In genomic region chrX:107298276-107298675, GRCh38 we compare ENCODE assay signal across 16 cellular contexts.
A peak's percentile ranks its signal among the peaks of the same experiment; 100 is the strongest.
DNase-seq lines count a peak whose midpoint lies in the region; TF ChIP-seq lines count a peak whose summit lies in the region.
"Had no signal": no experiment of that assay in that cellular context is flagged by ENCODE, and none has a peak within 500 bp of the region (broad histone marks: within the 10 kb centered on the region; RNA-seq: fewer than 3 reads in every experiment).

No MANE protein-coding gene starts in this region.

- H3K27ac ChIP-seq in PC-9 (no peak overlapping the region), endodermal cell (ENCODE audit: low read depth, low read length) (no peak overlapping the region), mesendoderm (ENCODE audit: low read depth, low read length) (no peak overlapping the region), brain microvascular endothelial cell (no peak overlapping the region), esophagus squamous epithelium (no peak overlapping the region)
- H3K27ac ChIP-seq: BLaER1, GM23248 had no signal

- TF ChIP-seq CTCF in PC-9 (conservative IDR thresholded peaks at IDR 0.05) (no peak), endodermal cell (conservative IDR thresholded peaks at IDR 0.05) (no peak), brain microvascular endothelial cell (IDR thresholded peaks at IDR 0.05; ENCODE audit: low read depth, low read length, missing control alignments) (no peak), esophagus squamous epithelium (IDR thresholded peaks at IDR 0.05) (no peak)

- H3K79me2 ChIP-seq in PC-9 (ENCODE audit: low read depth) (no peaks in the 10 kb centered on the region), mesendoderm (ENCODE audit: control insufficient read depth, insufficient read depth, low read length) (no peaks in the 10 kb centered on the region)

- 84% methylated on average over 2 of the region's 2 CpGs; no CpG with 5 or more reads in 1 of the 2 experiments for WGBS in endodermal cell (ENCODE audit: insufficient coverage in 1 of 2, insufficient read length in 1 of 2), 2 experiments
- no CpG with 5 or more reads among the region's 2 CpGs for WGBS in mesendoderm (ENCODE audit: extremely low coverage, insufficient coverage, low lambda C conversion rate)
- 33 to 50% methylated on average over 1 to 2 of the region's 2 CpGs for WGBS in esophagus squamous epithelium, 2 donors

- H2BK15ac ChIP-seq in mesendoderm (replicated peaks; ENCODE audit: low read depth) = no peak overlapping the region

- H3K4me2 ChIP-seq in PC-9 = peak overlapping the region; percentile 57; the same call in 1 of the 2 replicates
- no peak overlapping the region for H3K4me2 ChIP-seq in mesendoderm (ENCODE audit: low read length)
- H3K4me2 ChIP-seq: BLaER1 had no signal

- no peak for TF ChIP-seq POLR2A in esophagus squamous epithelium (IDR thresholded peaks at IDR 0.05)

- intact Hi-C loops in PC-9 (cut with micrococcal nuclease; ENCODE audit: unreplicated experiment) = no loop called here
- intact Hi-C loops in posterior vena cava (cut with DNase I) = no loop called here
- intact Hi-C loops in esophagus squamous epithelium (cut with DNase I) = no loop called here

- H3K79me1 ChIP-seq in mesendoderm (ENCODE audit: low read length) = no peaks in the 10 kb centered on the region

- peak; percentile 70 for DNase-seq in ELF-1 (ENCODE audit: low read depth, low spot score)
- peak; percentile 4 to 48 for DNase-seq in PC-9
- peak; percentile 43 for DNase-seq in endodermal cell
- DNase-seq in mesendoderm = peak; percentile 39
- no peak for DNase-seq in posterior vena cava (ENCODE audit: low spot score)
- DNase-seq in NCI-H524 (lab: John Stamatoyannopoulos, UW) = no peak
- DNase-seq in brain microvascular endothelial cell = no peak
- no peak for DNase-seq in esophagus squamous epithelium (lab: John Stamatoyannopoulos, UW)
- DNase-seq: 8988T; CD4-positive, alpha-beta memory T cell; DMS79 treated with DMSO at 0.1 percent for 48 hours; GM23248 had no signal

- no peak overlapping the region for H2BK120ac ChIP-seq in mesendoderm (ENCODE audit: low read depth, low read length)

- H4K8ac ChIP-seq in mesendoderm (ENCODE audit: low read depth, low read length) = no peak overlapping the region

- peak overlapping the region; percentile 52; the same call in 1 of the 2 replicates for H2AFZ ChIP-seq in PC-9
- H2AFZ ChIP-seq: GM23248 had no signal

- no peaks in the 10 kb centered on the region for H3K9me2 ChIP-seq in PC-9 (ENCODE audit: insufficient read depth)

- no TSS peak for BruUV-seq in PC-9 (replicated peaks; lab: Mats Ljungman, UMichigan)

- H3K23ac ChIP-seq in mesendoderm (ENCODE audit: low read length) = no peak overlapping the region

- no peaks in the 10 kb centered on the region for H4K20me1 ChIP-seq in PC-9 (ENCODE audit: insufficient read depth)

- H3K9me3 Mint-ChIP-seq in endodermal cell = peaks cover 48% of the 10 kb centered on the region
- H3K9me3 Mint-ChIP-seq: CD14-positive monocyte had no signal

- H4K5ac ChIP-seq in mesendoderm (ENCODE audit: low read length) = no peak overlapping the region

- in situ Hi-C loops in brain microvascular endothelial cell (cut with HindIII; ENCODE audit: low pct_ligation_motif_present, low sequenced_read_pairs) = no loop called here

- CTCF ChIA-PET in PC-9 (lab: Charles Lee) = no interaction called here

- H3K27me3 Mint-ChIP-seq in endodermal cell (ENCODE audit: insufficient read depth) = no peaks in the 10 kb centered on the region

- POLR2A ChIA-PET in PC-9 (lab: Charles Lee; ENCODE audit: unreplicated experiment) = no interaction called here

- no peak overlapping the region for H3K9ac ChIP-seq in endodermal cell (ENCODE audit: extremely low read depth, low read length, poor library complexity, severe bottlenecking)
- H3K9ac ChIP-seq in mesendoderm (ENCODE audit: low read length) = no peak overlapping the region
- H3K9ac ChIP-seq: BLaER1, GM23248 had no signal

- no peak overlapping the region for H3K4me3 Mint-ChIP-seq in endodermal cell
- H3K4me3 Mint-ChIP-seq: CD14-positive monocyte; CD4-positive, alpha-beta memory T cell had no signal

- H3K36me3 ChIP-seq in PC-9 (ENCODE audit: low read depth) (no peaks in the 10 kb centered on the region), endodermal cell (ENCODE audit: control insufficient read depth, insufficient read depth, low read length) (no peaks in the 10 kb centered on the region), mesendoderm (ENCODE audit: control insufficient read depth, insufficient read depth, low read length) (no peaks in the 10 kb centered on the region), brain microvascular endothelial cell (replicated peaks) (no peaks in the 10 kb centered on the region), esophagus squamous epithelium (no peaks in the 10 kb centered on the region)
- H3K36me3 ChIP-seq: BLaER1, HAP-1 had no signal

- no peak overlapping the region for H2BK5ac ChIP-seq in mesendoderm (ENCODE audit: low read length)

- H3K4ac ChIP-seq in mesendoderm (ENCODE audit: low read depth, low read length) = no peak overlapping the region

- H3K36me3 Mint-ChIP-seq in endodermal cell (ENCODE audit: low read depth) = no peaks in the 10 kb centered on the region
- H3K36me3 Mint-ChIP-seq: CD14-positive monocyte; CD4-positive, alpha-beta memory T cell had no signal

- H3K4me3 ChIP-seq in PC-9 (no peak overlapping the region), endodermal cell (ENCODE audit: low read length) (no peak overlapping the region), mesendoderm (ENCODE audit: low read length) (no peak overlapping the region), brain microvascular endothelial cell (ENCODE audit: low read depth, low read length) (no peak overlapping the region), esophagus squamous epithelium (no peak overlapping the region)
- H3K4me3 ChIP-seq: BLaER1, GM12878, GM23248, HAP-1 had no signal

- H3K27me3 ChIP-seq in PC-9 (ENCODE audit: insufficient read depth, low read depth) = no peaks in the 10 kb centered on the region
- no peaks in the 10 kb centered on the region for H3K27me3 ChIP-seq in endodermal cell (ENCODE audit: control insufficient read depth, insufficient read depth, low read length, poor library complexity, severe bottlenecking)
- no peaks in the 10 kb centered on the region for H3K27me3 ChIP-seq in mesendoderm (ENCODE audit: insufficient read depth, low read length, poor library complexity)
- no peaks in the 10 kb centered on the region for H3K27me3 ChIP-seq in brain microvascular endothelial cell (replicated peaks)
- H3K27me3 ChIP-seq in esophagus squamous epithelium = no peaks in the 10 kb centered on the region

- no peak overlapping the region for H2AK5ac ChIP-seq in mesendoderm (ENCODE audit: low read length)

- no peaks in the 10 kb centered on the region for H3F3A ChIP-seq in PC-9 (ENCODE audit: insufficient read depth, low read depth)

- H3K4me1 ChIP-seq in PC-9 (replicated peaks; ENCODE audit: insufficient read depth) = peaks cover 28% of the 10 kb centered on the region
- H3K4me1 ChIP-seq in endodermal cell (ENCODE audit: control insufficient read depth, insufficient read depth, low read length) = no peaks in the 10 kb centered on the region
- no peaks in the 10 kb centered on the region for H3K4me1 ChIP-seq in mesendoderm (ENCODE audit: control insufficient read depth, low read depth, low read length)
- H3K4me1 ChIP-seq in esophagus squamous epithelium = no peaks in the 10 kb centered on the region
- H3K4me1 ChIP-seq: BLaER1, HAP-1 had no signal

- H3K27ac Mint-ChIP-seq in endodermal cell = no peak overlapping the region
- H3K27ac Mint-ChIP-seq: CD14-positive monocyte; CD4-positive, alpha-beta memory T cell had no signal

- no peaks in the 10 kb centered on the region for H3K4me1 Mint-ChIP-seq in endodermal cell
- H3K4me1 Mint-ChIP-seq: CD14-positive monocyte had no signal

- no peaks in the 10 kb centered on the region for H3K9me3 ChIP-seq in PC-9 (ENCODE audit: insufficient read depth, low read depth)
- no peaks in the 10 kb centered on the region for H3K9me3 ChIP-seq in endodermal cell (ENCODE audit: control insufficient read depth, low read length)
- H3K9me3 ChIP-seq in esophagus squamous epithelium = no peaks in the 10 kb centered on the region
- H3K9me3 ChIP-seq: HAP-1 had no signal

- no peak overlapping the region for H3K18ac ChIP-seq in mesendoderm (ENCODE audit: low read length)

- no peak overlapping the region for H3K56ac ChIP-seq in mesendoderm (ENCODE audit: low read length)

Comparison
In these comparisons a context has a peak if more than half of its experiments do, and no peak if none do; other contexts are left out.
1. DNase-seq: peak in ELF-1 (single experiment), PC-9 (2 of 2), endodermal cell (single experiment) and mesendoderm (single experiment); none in posterior vena cava (single experiment), NCI-H524 (0 of 2), brain microvascular endothelial cell (single experiment) and esophagus squamous epithelium (single experiment).